ENCODE assay signal across 2 cellular contexts in genomic region chr22:38699143-38699542, GRCh38.
TF ChIP-seq lines count a peak whose summit lies in the region.

No MANE protein-coding gene starts in this region.

TF ChIP-seq in SK-N-SH, 30 proteins besides CTCF, POLR2A, EP300 and RAD21 (continued from another document):
- TF ChIP-seq ZBTB33 (IDR thresholded peaks at IDR 0.05; ENCODE audit: borderline replicate concordance, low read depth): no peak
- TF ChIP-seq RCOR1 (IDR thresholded peaks at IDR 0.05; ENCODE audit: low read length): no peak
- TF ChIP-seq, protein P1, sequence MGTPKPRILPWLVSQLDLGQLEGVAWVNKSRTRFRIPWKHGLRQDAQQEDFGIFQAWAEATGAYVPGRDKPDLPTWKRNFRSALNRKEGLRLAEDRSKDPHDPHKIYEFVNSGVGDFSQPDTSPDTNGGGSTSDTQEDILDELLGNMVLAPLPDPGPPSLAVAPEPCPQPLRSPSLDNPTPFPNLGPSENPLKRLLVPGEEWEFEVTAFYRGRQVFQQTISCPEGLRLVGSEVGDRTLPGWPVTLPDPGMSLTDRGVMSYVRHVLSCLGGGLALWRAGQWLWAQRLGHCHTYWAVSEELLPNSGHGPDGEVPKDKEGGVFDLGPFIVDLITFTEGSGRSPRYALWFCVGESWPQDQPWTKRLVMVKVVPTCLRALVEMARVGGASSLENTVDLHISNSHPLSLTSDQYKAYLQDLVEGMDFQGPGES (IDR thresholded peaks at IDR 0.05; ENCODE audit: low read depth, low read length): no peak
- TF ChIP-seq USF2 (IDR thresholded peaks at IDR 0.05; ENCODE audit: borderline replicate concordance, low read depth, low read length): no peak
- TF ChIP-seq SIN3A (IDR thresholded peaks at IDR 0.05; ENCODE audit: borderline replicate concordance, low read depth, low read length): no peak
- TF ChIP-seq, protein P2, sequence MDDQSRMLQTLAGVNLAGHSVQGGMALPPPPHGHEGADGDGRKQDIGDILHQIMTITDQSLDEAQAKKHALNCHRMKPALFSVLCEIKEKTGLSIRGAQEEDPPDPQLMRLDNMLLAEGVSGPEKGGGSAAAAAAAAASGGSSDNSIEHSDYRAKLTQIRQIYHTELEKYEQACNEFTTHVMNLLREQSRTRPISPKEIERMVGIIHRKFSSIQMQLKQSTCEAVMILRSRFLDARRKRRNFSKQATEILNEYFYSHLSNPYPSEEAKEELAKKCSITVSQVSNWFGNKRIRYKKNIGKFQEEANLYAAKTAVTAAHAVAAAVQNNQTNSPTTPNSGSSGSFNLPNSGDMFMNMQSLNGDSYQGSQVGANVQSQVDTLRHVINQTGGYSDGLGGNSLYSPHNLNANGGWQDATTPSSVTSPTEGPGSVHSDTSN (IDR thresholded peaks at IDR 0.05): no peak
- no peak for TF ChIP-seq FOXM1 (IDR thresholded peaks at IDR 0.05; ENCODE audit: low read depth)
- no peak for TF ChIP-seq YY1 (IDR thresholded peaks at IDR 0.05; ENCODE audit: low read depth)

TF ChIP-seq in SK-N-SH treated with all-trans-retinoic acid at 6 μM for 48 hours, 23 proteins besides CTCF, POLR2A, EP300 and RAD21 (continued from another document):
- no peak for TF ChIP-seq CREB5 (CRISPR knock-in tag; IDR thresholded peaks at IDR 0.05; ENCODE audit: low read depth)
- no peak for TF ChIP-seq RARB (CRISPR knock-in tag; IDR thresholded peaks at IDR 0.05)
- no peak for TF ChIP-seq ZFP30 (CRISPR knock-in tag; IDR thresholded peaks at IDR 0.05)
- TF ChIP-seq OSR1 (CRISPR knock-in tag; IDR thresholded peaks at IDR 0.05): no peak
- no peak for TF ChIP-seq ARNTL (CRISPR knock-in tag; IDR thresholded peaks at IDR 0.05; ENCODE audit: borderline replicate concordance, low read depth)
- TF ChIP-seq ZNF70 (CRISPR knock-in tag; IDR thresholded peaks at IDR 0.05): no peak
- TF ChIP-seq ISL1 (CRISPR knock-in tag; IDR thresholded peaks at IDR 0.05): no peak
- TF ChIP-seq GLIS3 (CRISPR knock-in tag; IDR thresholded peaks at IDR 0.05): no peak
- no peak for TF ChIP-seq ZNF565 (CRISPR knock-in tag; conservative IDR thresholded peaks at IDR 0.05; ENCODE audit: low read depth)
- TF ChIP-seq TCF4 (CRISPR knock-in tag; IDR thresholded peaks at IDR 0.05; ENCODE audit: borderline replicate concordance): no peak
- TF ChIP-seq ZFP3 (CRISPR knock-in tag; IDR thresholded peaks at IDR 0.05): no peak
- TF ChIP-seq CSRNP3 (CRISPR knock-in tag; IDR thresholded peaks at IDR 0.05): no peak
- no peak for TF ChIP-seq TOX (CRISPR knock-in tag; IDR thresholded peaks at IDR 0.05; ENCODE audit: borderline replicate concordance)
- no peak for TF ChIP-seq ZNF8 (CRISPR knock-in tag; IDR thresholded peaks at IDR 0.05)
- no peak for TF ChIP-seq CSDC2 (CRISPR knock-in tag; IDR thresholded peaks at IDR 0.05)
- TF ChIP-seq ESRRG (CRISPR knock-in tag; IDR thresholded peaks at IDR 0.05): no peak
- TF ChIP-seq PPARA (CRISPR knock-in tag; IDR thresholded peaks at IDR 0.05; ENCODE audit: borderline replicate concordance): no peak
TF ChIP-seq in SK-N-SH treated with all-trans-retinoic acid at 6 μM for 48 hours: peak in this region for 0.
